In the genomic region with DNA sequence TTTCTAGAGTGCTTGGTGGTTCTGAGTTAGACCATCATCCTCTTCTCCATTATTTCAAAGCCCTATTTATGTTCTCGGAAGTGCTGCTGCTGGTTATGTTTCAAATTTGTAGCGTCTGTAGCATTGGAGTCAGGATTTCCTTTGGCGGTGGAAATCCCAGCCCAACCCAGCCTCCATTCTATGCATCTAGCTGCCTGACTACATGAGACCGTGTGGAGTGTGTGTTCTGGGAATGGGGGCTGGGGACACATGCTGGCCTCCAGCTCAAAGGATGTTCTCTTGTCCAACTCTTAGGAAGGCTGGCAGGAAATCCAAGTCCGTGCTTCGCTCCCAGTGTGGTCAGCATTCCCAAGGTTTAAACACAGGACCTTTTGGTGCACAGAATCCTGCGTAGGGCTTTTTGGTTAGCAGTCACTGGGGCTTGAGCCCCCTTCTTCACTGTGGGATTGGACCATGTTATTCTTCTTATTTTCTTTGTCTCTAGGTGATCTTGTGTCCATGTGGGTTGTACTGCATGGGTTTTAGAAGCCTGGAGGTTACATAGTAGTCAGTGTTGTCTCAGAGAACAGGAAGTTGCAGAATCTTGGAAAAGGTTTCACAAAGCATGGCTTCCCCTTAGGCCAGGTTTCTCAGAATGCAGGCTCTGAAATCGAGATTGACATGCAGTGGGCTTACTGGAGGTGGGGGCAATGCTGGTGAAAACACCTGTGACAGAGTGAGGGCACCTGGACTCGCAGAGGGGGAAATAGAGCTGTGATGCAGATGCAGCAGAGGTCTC, we compare ENCODE assay signal across 2 cellular contexts.
TF ChIP-seq lines count a peak whose summit lies in the region.

No MANE protein-coding gene starts in this region.

TF ChIP-seq in IMR-90, 13 proteins besides CTCF, POLR2A, EP300 and RAD21:
- TF ChIP-seq NFE2L2 (IDR thresholded peaks at IDR 0.05; ENCODE audit: low read depth, low read length) (no peak), MXI1 (IDR thresholded peaks at IDR 0.05; ENCODE audit: borderline replicate concordance, low read depth, low read length) (no peak), MAFK (IDR thresholded peaks at IDR 0.05; ENCODE audit: low read depth, low read length) (no peak), FOS (IDR thresholded peaks at IDR 0.05; ENCODE audit: low read depth, low read length) (no peak), CEBPB (IDR thresholded peaks at IDR 0.05; ENCODE audit: low read depth, low read length) (no peak), SMC3 (IDR thresholded peaks at IDR 0.05; ENCODE audit: low read depth, low read length) (no peak), BHLHE40 (IDR thresholded peaks at IDR 0.05; ENCODE audit: low read depth, low read length) (no peak), MAZ (IDR thresholded peaks at IDR 0.05; ENCODE audit: borderline replicate concordance, low read depth, low read length) (no peak), RFX5 (IDR thresholded peaks at IDR 0.05; ENCODE audit: low read depth, low read length) (no peak), CHD1 (IDR thresholded peaks at IDR 0.05; ENCODE audit: low read depth, low read length) (no peak), RCOR1 (IDR thresholded peaks at IDR 0.05; ENCODE audit: insufficient replicate concordance, low read length) (no peak)
- TF ChIP-seq, protein P1, sequence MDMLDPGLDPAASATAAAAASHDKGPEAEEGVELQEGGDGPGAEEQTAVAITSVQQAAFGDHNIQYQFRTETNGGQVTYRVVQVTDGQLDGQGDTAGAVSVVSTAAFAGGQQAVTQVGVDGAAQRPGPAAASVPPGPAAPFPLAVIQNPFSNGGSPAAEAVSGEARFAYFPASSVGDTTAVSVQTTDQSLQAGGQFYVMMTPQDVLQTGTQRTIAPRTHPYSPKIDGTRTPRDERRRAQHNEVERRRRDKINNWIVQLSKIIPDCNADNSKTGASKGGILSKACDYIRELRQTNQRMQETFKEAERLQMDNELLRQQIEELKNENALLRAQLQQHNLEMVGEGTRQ (IDR thresholded peaks at IDR 0.05; ENCODE audit: low read depth, low read length), result no peak
- TF ChIP-seq, protein P2, sequence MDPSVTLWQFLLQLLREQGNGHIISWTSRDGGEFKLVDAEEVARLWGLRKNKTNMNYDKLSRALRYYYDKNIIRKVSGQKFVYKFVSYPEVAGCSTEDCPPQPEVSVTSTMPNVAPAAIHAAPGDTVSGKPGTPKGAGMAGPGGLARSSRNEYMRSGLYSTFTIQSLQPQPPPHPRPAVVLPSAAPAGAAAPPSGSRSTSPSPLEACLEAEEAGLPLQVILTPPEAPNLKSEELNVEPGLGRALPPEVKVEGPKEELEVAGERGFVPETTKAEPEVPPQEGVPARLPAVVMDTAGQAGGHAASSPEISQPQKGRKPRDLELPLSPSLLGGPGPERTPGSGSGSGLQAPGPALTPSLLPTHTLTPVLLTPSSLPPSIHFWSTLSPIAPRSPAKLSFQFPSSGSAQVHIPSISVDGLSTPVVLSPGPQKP (IDR thresholded peaks at IDR 0.05; ENCODE audit: borderline replicate concordance, low read depth, low read length), result no peak
TF ChIP-seq in IMR-90: peak in this region for 0.

TF ChIP-seq in WTC11, 78 proteins besides CTCF, POLR2A, EP300 and RAD21:
- TF ChIP-seq SMAD3 (CRISPR knock-in tag; IDR thresholded peaks at IDR 0.05; ENCODE audit: borderline replicate concordance), result no peak
- no peak for TF ChIP-seq SMAD4 (CRISPR knock-in tag; IDR thresholded peaks at IDR 0.05)
- TF ChIP-seq, protein P1 (CRISPR knock-in tag; IDR thresholded peaks at IDR 0.05), result no peak
- TF ChIP-seq CREB1 (CRISPR knock-in tag; IDR thresholded peaks at IDR 0.05), result no peak
